25 cellular contexts compared by ENCODE assay signal in genomic region chr3:54897028-54897711, GRCh38. TPM values are rescaled to one million over a fixed set of nuclear protein-coding genes. Genes with fewer than 3 reads are reported as not detected.
A peak's percentile ranks its signal among the peaks of the same experiment; 100 is the strongest.
DNase-seq lines count a peak whose midpoint lies in the region; TF ChIP-seq lines count a peak whose summit lies in the region.
"Had no signal": no experiment of that assay in that cellular context is flagged by ENCODE, and none has a peak within 500 bp of the region (broad histone marks: within the 10 kb centered on the region; RNA-seq: fewer than 3 reads in every experiment).

No MANE protein-coding gene starts in this region.

- no peaks in the 10 kb centered on the region for H3K4me1 Mint-ChIP-seq in activated naive CD8-positive, alpha-beta T cell treated with anti-CD3 and anti-CD28 coated beads for 36 hours

- no peaks in the 10 kb centered on the region for H3K9me3 Mint-ChIP-seq in activated naive CD8-positive, alpha-beta T cell treated with anti-CD3 and anti-CD28 coated beads for 36 hours

- H3K36me3 Mint-ChIP-seq in activated naive CD8-positive, alpha-beta T cell treated with anti-CD3 and anti-CD28 coated beads for 36 hours: no peaks in the 10 kb centered on the region
- H3K36me3 Mint-ChIP-seq: type B pancreatic cell had no signal

- no peak overlapping the region for H3K4me3 Mint-ChIP-seq in activated naive CD8-positive, alpha-beta T cell treated with anti-CD3 and anti-CD28 coated beads for 36 hours
- H3K4me3 Mint-ChIP-seq: type B pancreatic cell had no signal

- H3K27me3 Mint-ChIP-seq in activated naive CD8-positive, alpha-beta T cell treated with anti-CD3 and anti-CD28 coated beads for 36 hours: no peaks in the 10 kb centered on the region
- H3K27me3 Mint-ChIP-seq: type B pancreatic cell had no signal

- no peak overlapping the region for H3K4me3 ChIP-seq in cardiac fibroblast (replicated peaks in 1 of 2; ENCODE audit: low read depth in 2 of 2, low read length in 2 of 2)
- H3K4me3 ChIP-seq: heart right ventricle, mucosa of descending colon, stomach had no signal

- H3K27ac Mint-ChIP-seq in activated naive CD8-positive, alpha-beta T cell treated with anti-CD3 and anti-CD28 coated beads for 36 hours: no peak overlapping the region
- H3K27ac Mint-ChIP-seq: type B pancreatic cell had no signal

- no peak for TF ChIP-seq CTCF in cardiac fibroblast (IDR thresholded peaks at IDR 0.05; ENCODE audit: low read depth, low read length)

- peak; percentile 58 for DNase-seq in AG08395 (ENCODE audit: low spot score)
- DNase-seq in M059J (ENCODE audit: low read depth): peak; percentile 76
- DNase-seq in cardiac fibroblast (ENCODE audit: low read depth in 2 of 2): peak; percentile 52 to 80
- peak; percentile 80 for DNase-seq in iris pigment epithelial cell (ENCODE audit: low read depth)
- no peak for DNase-seq in activated CD4-positive, CD25-positive, alpha-beta regulatory T cell treated with anti-CD3 and anti-CD28 coated beads, Interleukin-2, amount 50 U/mL, for 72 hours
- no peak for DNase-seq in activated gamma-delta T cell treated with Interleukin-2 at 50 U/mL for 16 hours
- DNase-seq in activated CD4-positive, alpha-beta T cell treated with anti-CD3 and anti-CD28 coated beads, Interleukin-2, amount 50 U/mL, for 1 hour: no peak
- no peak for DNase-seq in activated naive CD8-positive, alpha-beta T cell treated with anti-CD3 and anti-CD28 coated beads for 36 hours
- DNase-seq: activated CD8-positive, alpha-beta memory T cell treated with anti-CD3 and anti-CD28 coated beads, Interleukin-2, amount 50 U/mL, for 48 hours; C1 segment of cervical spinal cord; Calu3; central memory CD4-positive, alpha-beta T cell; heart right ventricle; mucosa of descending colon; NCI-H1417; NCI-H2171; NCI-H748 treated with DMSO at 0.1 percent for 48 hours; stimulated activated CD4-positive, alpha-beta T cell treated with anti-CD3 and anti-CD28 coated beads, Interleukin-4, amount 100 ng/mL, for 4 hours; stomach; T-helper 1 cell had no signal

RNA-seq across cellular contexts. Expression of gene LRTM1, which starts 30.7 kb away (rescaled TPM):
- not detected in 2 replicates for total RNA-seq in M059J (2014; rRNA removed; shearing (Covaris generic))
- not detected for total RNA-seq in activated naive CD8-positive, alpha-beta T cell treated with anti-CD3 and anti-CD28 coated beads for 36 hours
- total RNA-seq: Calu3, esophagus mucosa, heart right ventricle, liver, mucosa of descending colon, pulmonary artery endothelial cell, Right ventricle myocardium inferior, stomach had no signal

Comparison
In these comparisons a context has a peak if more than half of its experiments do, and no peak if none do; other contexts are left out.
1. DNase-seq: peak in AG08395 (single experiment), M059J (single experiment), cardiac fibroblast (2 of 2) and iris pigment epithelial cell (single experiment); none in activated CD4-positive, CD25-positive, alpha-beta regulatory T cell treated with anti-CD3 and anti-CD28 coated beads, Interleukin-2, amount 50 U/mL, for 72 hours (single experiment), activated gamma-delta T cell treated with Interleukin-2 at 50 U/mL for 16 hours (single experiment), activated CD4-positive, alpha-beta T cell treated with anti-CD3 and anti-CD28 coated beads, Interleukin-2, amount 50 U/mL, for 1 hour (single experiment) and activated naive CD8-positive, alpha-beta T cell treated with anti-CD3 and anti-CD28 coated beads for 36 hours (single experiment).